Comparison of ENCODE assay signal across 1 cellular context in genomic region chr6:8063762-8064637, GRCh38.
TF ChIP-seq lines count a peak whose summit lies in the region.

A gene with protein sequence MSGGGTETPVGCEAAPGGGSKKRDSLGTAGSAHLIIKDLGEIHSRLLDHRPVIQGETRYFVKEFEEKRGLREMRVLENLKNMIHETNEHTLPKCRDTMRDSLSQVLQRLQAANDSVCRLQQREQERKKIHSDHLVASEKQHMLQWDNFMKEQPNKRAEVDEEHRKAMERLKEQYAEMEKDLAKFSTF (minus strand): TSS chr6:8064389. CDS start chr6:8064376, 13 bp downstream.

TF ChIP-seq in GM12878, 131 proteins besides CTCF, POLR2A, EP300 and RAD21 (continued from another document and continues in another):
- TF ChIP-seq HSF1 (IDR thresholded peaks at IDR 0.05; ENCODE audit: low read depth, low read length) (no peak), JUND (IDR thresholded peaks at IDR 0.05; ENCODE audit: low read depth, low read length) (no peak), RBBP5 (conservative IDR thresholded peaks at IDR 0.05) (no peak), POU2F2 (IDR thresholded peaks at IDR 0.05; ENCODE audit: borderline replicate concordance, low read depth, low read length) (peak; percentile 58; the same call in 2 of the 3 replicates), STAT1 (conservative IDR thresholded peaks at IDR 0.05) (no peak), RAD51 (IDR thresholded peaks at IDR 0.05) (peak; percentile 42; the same call in 1 of the 2 replicates), IKZF1 (conservative IDR thresholded peaks at IDR 0.05) (peak; percentile 87), PML (IDR thresholded peaks at IDR 0.05; ENCODE audit: low read length) (peak; percentile 46; the same call in 1 of the 2 replicates), BMI1 (IDR thresholded peaks at IDR 0.05; ENCODE audit: borderline replicate concordance) (no peak), BACH1 (IDR thresholded peaks at IDR 0.05; ENCODE audit: borderline replicate concordance) (peak; percentile 31), CEBPZ (IDR thresholded peaks at IDR 0.05; ENCODE audit: low read depth, low read length) (no peak), HDAC2 (IDR thresholded peaks at IDR 0.05) (no peak), ESRRA (IDR thresholded peaks at IDR 0.05; ENCODE audit: low read length) (no peak), SUPT20H (IDR thresholded peaks at IDR 0.05; ENCODE audit: borderline replicate concordance, control insufficient read depth, low read depth, low read length) (no peak), FOXK2 (IDR thresholded peaks at IDR 0.05) (no peak), FOXM1 (IDR thresholded peaks at IDR 0.05; ENCODE audit: low read depth, low read length) (no peak; the same call in 1 of the 2 replicates), LARP7 (IDR thresholded peaks at IDR 0.05) (no peak; the same call in 1 of the 2 replicates), SREBF1 (IDR thresholded peaks at IDR 0.05; ENCODE audit: low read length) (no peak), TCF3 (IDR thresholded peaks at IDR 0.05; ENCODE audit: borderline replicate concordance, insufficient read depth, low read depth, low read length) (no peak), ZBED1 (IDR thresholded peaks at IDR 0.05; ENCODE audit: borderline replicate concordance) (no peak), RELB (IDR thresholded peaks at IDR 0.05; ENCODE audit: low read depth) (no peak; the same call in 1 of the 2 replicates), EZH2 (IDR thresholded peaks at IDR 0.05; ENCODE audit: borderline replicate concordance, control insufficient read depth, low read depth, low read length) (no peak), DPF2 (IDR thresholded peaks at IDR 0.05) (peak; percentile 77), NFXL1 (IDR thresholded peaks at IDR 0.05; ENCODE audit: borderline replicate concordance) (no peak), CHD2 (IDR thresholded peaks at IDR 0.05; ENCODE audit: borderline replicate concordance, low read depth, low read length) (peak; percentile 74; the same call in 1 of the 2 replicates), RFX5 (IDR thresholded peaks at IDR 0.05; ENCODE audit: low read depth, low read length) (no peak), IRF4 (IDR thresholded peaks at IDR 0.05; ENCODE audit: low read depth, low read length) (no peak), NR2C2 (IDR thresholded peaks at IDR 0.05; ENCODE audit: borderline replicate concordance, control insufficient read depth, insufficient read length, low read depth) (no peak), ASH2L (IDR thresholded peaks at IDR 0.05; ENCODE audit: borderline replicate concordance, low read depth) (no peak), TBL1XR1 (IDR thresholded peaks at IDR 0.05; ENCODE audit: low read depth, low read length) (no peak), SMC3 (IDR thresholded peaks at IDR 0.05; ENCODE audit: borderline replicate concordance, low read length) (no peak), SRF (IDR thresholded peaks at IDR 0.05; ENCODE audit: low read depth in 2 of 2, low read length in 2 of 2) (peak; percentile 54 to 83; a peak in 3 of 4 replicates), WRNIP1 (IDR thresholded peaks at IDR 0.05; ENCODE audit: borderline replicate concordance, low read depth, low read length) (no peak), CBFB (IDR thresholded peaks at IDR 0.05; ENCODE audit: low read depth) (peak; percentile 69; the same call in 1 of the 2 replicates), CHD1 (IDR thresholded peaks at IDR 0.05; ENCODE audit: low read depth, low read length) (no peak), ZBTB40 (IDR thresholded peaks at IDR 0.05; ENCODE audit: borderline replicate concordance) (peak; percentile 85; the same call in 1 of the 2 replicates)
- TF ChIP-seq, protein P1, sequence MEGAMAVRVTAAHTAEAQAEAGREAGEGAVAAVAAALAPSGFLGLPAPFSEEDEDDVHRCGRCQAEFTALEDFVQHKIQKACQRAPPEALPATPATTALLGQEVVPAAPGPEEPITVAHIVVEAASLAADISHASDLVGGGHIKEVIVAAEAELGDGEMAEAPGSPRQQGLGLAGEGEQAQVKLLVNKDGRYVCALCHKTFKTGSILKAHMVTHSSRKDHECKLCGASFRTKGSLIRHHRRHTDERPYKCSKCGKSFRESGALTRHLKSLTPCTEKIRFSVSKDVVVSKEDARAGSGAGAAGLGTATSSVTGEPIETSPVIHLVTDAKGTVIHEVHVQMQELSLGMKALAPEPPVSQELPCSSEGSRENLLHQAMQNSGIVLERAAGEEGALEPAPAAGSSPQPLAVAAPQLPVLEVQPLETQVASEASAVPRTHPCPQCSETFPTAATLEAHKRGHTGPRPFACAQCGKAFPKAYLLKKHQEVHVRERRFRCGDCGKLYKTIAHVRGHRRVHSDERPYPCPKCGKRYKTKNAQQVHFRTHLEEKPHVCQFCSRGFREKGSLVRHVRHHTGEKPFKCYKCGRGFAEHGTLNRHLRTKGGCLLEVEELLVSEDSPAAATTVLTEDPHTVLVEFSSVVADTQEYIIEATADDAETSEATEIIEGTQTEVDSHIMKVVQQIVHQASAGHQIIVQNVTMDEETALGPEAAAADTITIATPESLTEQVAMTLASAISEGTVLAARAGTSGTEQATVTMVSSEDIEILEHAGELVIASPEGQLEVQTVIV (IDR thresholded peaks at IDR 0.05; ENCODE audit: borderline replicate concordance, partially characterized antibody) = peak; percentile 87
- TF ChIP-seq, protein P2, sequence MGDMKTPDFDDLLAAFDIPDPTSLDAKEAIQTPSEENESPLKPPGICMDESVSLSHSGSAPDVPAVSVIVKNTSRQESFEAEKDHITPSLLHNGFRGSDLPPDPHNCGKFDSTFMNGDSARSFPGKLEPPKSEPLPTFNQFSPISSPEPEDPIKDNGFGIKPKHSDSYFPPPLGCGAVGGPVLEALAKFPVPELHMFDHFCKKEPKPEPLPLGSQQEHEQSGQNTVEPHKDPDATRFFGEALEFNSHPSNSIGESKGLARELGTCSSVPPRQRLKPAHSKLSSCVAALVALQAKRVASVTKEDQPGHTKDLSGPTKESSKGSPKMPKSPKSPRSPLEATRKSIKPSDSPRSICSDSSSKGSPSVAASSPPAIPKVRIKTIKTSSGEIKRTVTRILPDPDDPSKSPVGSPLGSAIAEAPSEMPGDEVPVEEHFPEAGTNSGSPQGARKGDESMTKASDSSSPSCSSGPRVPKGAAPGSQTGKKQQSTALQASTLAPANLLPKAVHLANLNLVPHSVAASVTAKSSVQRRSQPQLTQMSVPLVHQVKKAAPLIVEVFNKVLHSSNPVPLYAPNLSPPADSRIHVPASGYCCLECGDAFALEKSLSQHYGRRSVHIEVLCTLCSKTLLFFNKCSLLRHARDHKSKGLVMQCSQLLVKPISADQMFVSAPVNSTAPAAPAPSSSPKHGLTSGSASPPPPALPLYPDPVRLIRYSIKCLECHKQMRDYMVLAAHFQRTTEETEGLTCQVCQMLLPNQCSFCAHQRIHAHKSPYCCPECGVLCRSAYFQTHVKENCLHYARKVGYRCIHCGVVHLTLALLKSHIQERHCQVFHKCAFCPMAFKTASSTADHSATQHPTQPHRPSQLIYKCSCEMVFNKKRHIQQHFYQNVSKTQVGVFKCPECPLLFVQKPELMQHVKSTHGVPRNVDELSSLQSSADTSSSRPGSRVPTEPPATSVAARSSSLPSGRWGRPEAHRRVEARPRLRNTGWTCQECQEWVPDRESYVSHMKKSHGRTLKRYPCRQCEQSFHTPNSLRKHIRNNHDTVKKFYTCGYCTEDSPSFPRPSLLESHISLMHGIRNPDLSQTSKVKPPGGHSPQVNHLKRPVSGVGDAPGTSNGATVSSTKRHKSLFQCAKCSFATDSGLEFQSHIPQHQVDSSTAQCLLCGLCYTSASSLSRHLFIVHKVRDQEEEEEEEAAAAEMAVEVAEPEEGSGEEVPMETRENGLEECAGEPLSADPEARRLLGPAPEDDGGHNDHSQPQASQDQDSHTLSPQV (IDR thresholded peaks at IDR 0.05) = no peak
- TF ChIP-seq, protein P3, sequence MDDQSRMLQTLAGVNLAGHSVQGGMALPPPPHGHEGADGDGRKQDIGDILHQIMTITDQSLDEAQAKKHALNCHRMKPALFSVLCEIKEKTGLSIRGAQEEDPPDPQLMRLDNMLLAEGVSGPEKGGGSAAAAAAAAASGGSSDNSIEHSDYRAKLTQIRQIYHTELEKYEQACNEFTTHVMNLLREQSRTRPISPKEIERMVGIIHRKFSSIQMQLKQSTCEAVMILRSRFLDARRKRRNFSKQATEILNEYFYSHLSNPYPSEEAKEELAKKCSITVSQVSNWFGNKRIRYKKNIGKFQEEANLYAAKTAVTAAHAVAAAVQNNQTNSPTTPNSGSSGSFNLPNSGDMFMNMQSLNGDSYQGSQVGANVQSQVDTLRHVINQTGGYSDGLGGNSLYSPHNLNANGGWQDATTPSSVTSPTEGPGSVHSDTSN (IDR thresholded peaks at IDR 0.05; ENCODE audit: insufficient replicate concordance, low read depth, low read length) = peak; percentile 57
- TF ChIP-seq, protein P4, sequence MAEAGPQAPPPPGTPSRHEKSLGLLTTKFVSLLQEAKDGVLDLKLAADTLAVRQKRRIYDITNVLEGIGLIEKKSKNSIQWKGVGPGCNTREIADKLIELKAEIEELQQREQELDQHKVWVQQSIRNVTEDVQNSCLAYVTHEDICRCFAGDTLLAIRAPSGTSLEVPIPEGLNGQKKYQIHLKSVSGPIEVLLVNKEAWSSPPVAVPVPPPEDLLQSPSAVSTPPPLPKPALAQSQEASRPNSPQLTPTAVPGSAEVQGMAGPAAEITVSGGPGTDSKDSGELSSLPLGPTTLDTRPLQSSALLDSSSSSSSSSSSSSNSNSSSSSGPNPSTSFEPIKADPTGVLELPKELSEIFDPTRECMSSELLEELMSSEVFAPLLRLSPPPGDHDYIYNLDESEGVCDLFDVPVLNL (IDR thresholded peaks at IDR 0.05; ENCODE audit: low read depth, low read length) = no peak
